Comparison of ENCODE assay signal across 8 cellular contexts in genomic region chr20:50931048-50931305, GRCh38. TPM values are rescaled to one million over a fixed set of nuclear protein-coding genes. Genes with fewer than 3 reads are reported as not detected.
DNase-seq lines count a peak whose midpoint lies in the region; ATAC-seq, FAIRE-seq and TF ChIP-seq lines count a peak whose summit lies in the region.

No MANE protein-coding gene starts in this region.

- peaks cover 50% of the 10 kb centered on the region for H3K36me3 Mint-ChIP-seq in activated naive CD4-positive, alpha-beta T cell treated with anti-CD3 and anti-CD28 coated beads, Interleukin-2, amount 10 ng/mL, durations not matched to agents 7 days and 5 days

- peaks cover 49% of the 10 kb centered on the region for H3K4me1 Mint-ChIP-seq in activated naive CD4-positive, alpha-beta T cell treated with anti-CD3 and anti-CD28 coated beads, Interleukin-2, amount 10 ng/mL, durations not matched to agents 7 days and 5 days

- H3K9me3 ChIP-seq in right cardiac atrium (ENCODE audit: control insufficient read depth, low read length) (no peaks in the 10 kb centered on the region), small intestine (ENCODE audit: control insufficient read depth, low read depth) (no peaks in the 10 kb centered on the region)

- under 1% methylated on average over 24 of the region's 27 CpGs for WGBS in right cardiac atrium
- 0 to 1% methylated on average over 20 to 21 of the region's 27 CpGs; no CpG with 5 or more reads in 1 of the 3 donors for WGBS in small intestine, 3 donors

- DNase-seq in AG09309 (ENCODE audit: low read depth) = no peak
- peak; percentile 32 for DNase-seq in GM19238 (ENCODE audit: insufficient read length, low spot score)
- DNase-seq in activated naive CD4-positive, alpha-beta T cell treated with anti-CD3 and anti-CD28 coated beads, Interleukin-2, amount 10 ng/mL, durations not matched to agents 7 days and 5 days = no peak
- DNase-seq in right cardiac atrium = no peak
- DNase-seq in small intestine = no peak
- no peak for DNase-seq in NCI-H1092 (lab: John Stamatoyannopoulos, UW)
- DNase-seq in stimulated activated CD4-positive, alpha-beta T cell treated with anti-CD3 and anti-CD28 coated beads, Interleukin-4, amount 100 ng/mL, for 24 hours = no peak

- H3K27me3 Mint-ChIP-seq in activated naive CD4-positive, alpha-beta T cell treated with anti-CD3 and anti-CD28 coated beads, Interleukin-2, amount 10 ng/mL, durations not matched to agents 7 days and 5 days = no peaks in the 10 kb centered on the region

- CTCF ChIA-PET in activated naive CD4-positive, alpha-beta T cell treated with anti-CD3 and anti-CD28 coated beads, Interleukin-2, amount 10 ng/mL, durations not matched to agents 7 days and 5 days (lab: Charles Lee) = interaction anchor here (0.6 to 10.7 kb wide), 10 partner anchors 10 to 143 kb away, joined by 3 to 167 read pairs (median 4); partner anchors contain the start of genes BCAS4, DPM1 and MOCS3

- H3K4me3 ChIP-seq in AG09309 (ENCODE audit: control insufficient read depth, low read depth, low read length) (peak overlapping the region; percentile 52), right cardiac atrium (ENCODE audit: low read length) (peak overlapping the region; percentile 99), small intestine (ENCODE audit: low read depth in 1 of 2, low read length in 2 of 2) (peak overlapping the region; percentile 99 to 100)

- peak overlapping the region; percentile 99 for H3K27ac ChIP-seq in right cardiac atrium (ENCODE audit: low read length)
- H3K27ac ChIP-seq in small intestine (ENCODE audit: low read depth in 1 of 2, low read length in 1 of 2) = peak overlapping the region; percentile 95 to 99

- ATAC-seq in HG03432 (IDR thresholded peaks at IDR 0.05; ENCODE audit: unreplicated experiment) = peak; percentile 27
- peak; percentile 43 to 54 for ATAC-seq in right cardiac atrium

- H3K4me1 ChIP-seq in right cardiac atrium (ENCODE audit: control insufficient read depth, insufficient read depth, low read length) = peaks cover 7% of the 10 kb centered on the region
- H3K4me1 ChIP-seq in small intestine (ENCODE audit: control insufficient read depth in 2 of 2, insufficient read depth in 1 of 2, low read depth in 1 of 2, low read length in 1 of 2) = peaks cover 4 to 17% of the 10 kb centered on the region in 2 donors

- H3K36me3 ChIP-seq in small intestine (ENCODE audit: control insufficient read depth in 2 of 2, insufficient read depth in 2 of 2, low read length in 2 of 2) = peaks cover 5 to 6% of the 10 kb centered on the region in 2 donors

- peak overlapping the region; percentile 78 for H3K4me3 Mint-ChIP-seq in activated naive CD4-positive, alpha-beta T cell treated with anti-CD3 and anti-CD28 coated beads, Interleukin-2, amount 10 ng/mL, durations not matched to agents 7 days and 5 days

- H3K27ac Mint-ChIP-seq in activated naive CD4-positive, alpha-beta T cell treated with anti-CD3 and anti-CD28 coated beads, Interleukin-2, amount 10 ng/mL, durations not matched to agents 7 days and 5 days = peak overlapping the region; percentile 94

- H3K9me3 Mint-ChIP-seq in activated naive CD4-positive, alpha-beta T cell treated with anti-CD3 and anti-CD28 coated beads, Interleukin-2, amount 10 ng/mL, durations not matched to agents 7 days and 5 days = no peaks in the 10 kb centered on the region

- intact Hi-C loops in right cardiac atrium (cut with DNase I) = loop anchor here in 1 of 4 donors (5.0 kb wide), 1 partner anchor 139 kb away; no protein-coding TSS in a partner anchor

- H3K27me3 ChIP-seq in right cardiac atrium (ENCODE audit: control insufficient read depth, insufficient read depth) (no peaks in the 10 kb centered on the region), small intestine (ENCODE audit: control insufficient read depth in 2 of 2, insufficient read depth in 2 of 2, low read length in 2 of 2) (no peaks in the 10 kb centered on the region)

- no peak for FAIRE-seq in small intestine (lab: Jason Lieb, UNC)

- no peak for TF ChIP-seq CTCF in AG09309 (IDR thresholded peaks at IDR 0.05; ENCODE audit: control insufficient read depth, insufficient read depth, low read depth, low read length, missing control alignments)

RNA-seq across cellular contexts. Expression of gene ADNP, which starts 0.3 kb away (rescaled TPM):
- total RNA-seq in right cardiac atrium = 10 to 100 TPM; 35.7 to 44.1 (median 39.6) TPM
- polyA plus RNA-seq in right cardiac atrium = 16.3 TPM
- polyA plus RNA-seq in small intestine = 10 to 100 TPM; 24.9 to 30.1 (median 27.7) TPM

RNA-seq across cellular contexts. Expression of gene DPM1, which starts 27.4 kb away (rescaled TPM):
- total RNA-seq in right cardiac atrium = 10 to 100 TPM; 36.1 to 43.0 (median 40.2) TPM
- polyA plus RNA-seq in right cardiac atrium (61.2 TPM), small intestine (10 to 100 TPM; 43.6 to 66.2 (median 49.2) TPM)

RNA-seq across cellular contexts. Expression of gene MOCS3, which starts 27.6 kb away (rescaled TPM):
- 1 to 10 TPM; 2.5 to 3.1 (median 2.9) TPM for total RNA-seq in right cardiac atrium
- polyA plus RNA-seq in right cardiac atrium (1.7 TPM), small intestine (1 to 10 TPM; 2.2 to 3.5 (median 2.2) TPM)
